ENCODE assay signal across 24 cellular contexts in genomic region chr12:23533699-23534098, GRCh38.
"Had no signal": no experiment of that assay in that cellular context is flagged by ENCODE, and none has a peak within 500 bp of the region (broad histone marks: within the 10 kb centered on the region; RNA-seq: fewer than 3 reads in every experiment).

No MANE protein-coding gene starts in this region.

- H3K9ac ChIP-seq: neural progenitor cell, parathyroid adenoma had no signal

- FAIRE-seq: small intestine, urothelium cell line had no signal

- H3K79me2 ChIP-seq: parathyroid adenoma had no signal

- H2AFZ ChIP-seq: neural progenitor cell, parathyroid adenoma had no signal

- H3K27me3 ChIP-seq: neural progenitor cell, ovary, right lobe of liver, sigmoid colon, stomach, tibial artery, transverse colon, upper lobe of left lung had no signal

- H3K27ac ChIP-seq: neural progenitor cell, ovary, parathyroid adenoma, psoas muscle, right lobe of liver, sigmoid colon, stomach, tibial artery, transverse colon, upper lobe of left lung had no signal

- DNase-seq: naive thymus-derived CD4-positive, alpha-beta T cell; natural killer cell; occipital lobe; ovary; posterior cingulate gyrus; psoas muscle; right cardiac atrium; right lobe of liver; sigmoid colon; small intestine; stimulated activated CD4-positive, alpha-beta T cell treated with anti-CD3 and anti-CD28 coated beads, Interleukin-15, amount 100 ng/mL, for 24 hours; stimulated activated CD4-positive, alpha-beta T cell treated with anti-CD3 and anti-CD28 coated beads, Interleukin-2, amount 100 ng/mL, for 24 hours; stimulated activated CD4-positive, alpha-beta T cell treated with anti-CD3 and anti-CD28 coated beads, Interleukin-2, amount 100 ng/mL, for 48 hours; stimulated activated CD4-positive, alpha-beta T cell treated with anti-CD3 and anti-CD28 coated beads, Interleukin-4, amount 100 ng/mL, for 24 hours; stimulated activated naive B cell treated with anti-CD40 and anti-IgM and Interleukin-4, amounts not matched to agents 10 μg/mL and 1 μg/mL and 100 μg/mL, for 72 hours; stimulated activated naive CD4-positive, alpha-beta T cell treated with Interleukin-2 at 50 U/mL for 16 hours; stomach; tibial artery; transverse colon; upper lobe of left lung had no signal

- H3K4me3 ChIP-seq: neural progenitor cell, ovary, psoas muscle, right lobe of liver, sigmoid colon, stomach, tibial artery, transverse colon, upper lobe of left lung had no signal

- ATAC-seq: naive thymus-derived CD4-positive, alpha-beta T cell; natural killer cell; psoas muscle; right cardiac atrium; right lobe of liver; stimulated activated effector memory CD8-positive, alpha-beta T cell treated with anti-CD3 and anti-CD28 coated beads, Interleukin-12 subunit alpha, Interleukin-12 subunit beta, amount 100 ng/mL, for 72 hours; stimulated activated naive B cell treated with anti-CD40 and anti-IgM and Interleukin-4, amounts not matched to agents 10 μg/mL and 1 μg/mL and 100 μg/mL, for 72 hours had no signal

- H3K4me2 ChIP-seq: neural progenitor cell had no signal

- H3K4me1 ChIP-seq: neural progenitor cell, parathyroid adenoma, psoas muscle, right lobe of liver, sigmoid colon, stomach, transverse colon, upper lobe of left lung had no signal

- H3K9me3 ChIP-seq: ovary, psoas muscle, right lobe of liver, sigmoid colon, stomach, tibial artery, transverse colon, upper lobe of left lung had no signal

- H3K36me3 ChIP-seq: ovary, sigmoid colon, transverse colon, upper lobe of left lung had no signal
